10 cellular contexts compared by ENCODE assay signal in the genomic region with DNA sequence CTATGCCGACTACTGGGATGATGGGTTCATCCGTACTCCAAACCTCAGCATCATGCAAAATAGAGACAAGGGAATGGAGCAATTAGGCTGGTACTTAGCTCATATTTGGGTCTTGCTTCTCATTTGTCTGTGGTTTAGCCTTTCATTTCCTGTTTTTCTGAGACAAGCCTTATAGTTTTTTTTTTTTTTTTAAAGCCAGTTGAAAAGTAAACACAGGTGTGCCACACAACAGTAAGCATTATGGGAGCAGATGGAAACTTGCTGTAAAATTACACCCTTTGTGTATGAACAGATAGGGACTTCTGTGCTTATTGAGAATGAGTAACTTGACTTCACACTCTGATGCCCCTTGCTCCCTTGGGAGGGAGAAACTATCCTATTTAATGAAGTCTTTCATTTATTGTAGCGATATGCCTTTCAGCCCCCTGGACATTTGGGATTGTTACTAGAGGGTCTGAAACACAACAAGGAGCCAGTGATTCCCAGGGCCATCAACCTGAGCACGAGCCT. TPM values are rescaled to one million over a fixed set of nuclear protein-coding genes. Genes with fewer than 3 reads are reported as not detected.
DNase-seq lines count a peak whose midpoint lies in the region; ATAC-seq and TF ChIP-seq lines count a peak whose summit lies in the region.
"Had no signal": no experiment of that assay in that cellular context is flagged by ENCODE, and none has a peak within 500 bp of the region (broad histone marks: within the 10 kb centered on the region; RNA-seq: fewer than 3 reads in every experiment).

No MANE protein-coding gene starts in this region.

- TF ChIP-seq POLR2A in erythroblast (IDR thresholded peaks at IDR 0.05; ENCODE audit: low read length), result no peak

- H3K9me3 ChIP-seq in T-helper 17 cell (ENCODE audit: control insufficient read depth, low read length, poor library complexity, severe bottlenecking), result no peaks in the 10 kb centered on the region
- H3K9me3 ChIP-seq: thoracic aorta had no signal

- CTCF ChIA-PET in GM10248 (lab: Yijun Ruan, JAX), result interaction anchor here (1.1 to 1.4 kb wide), 2 partner anchors 10 to 16 kb away, joined by 3 to 4 read pairs; no protein-coding TSS in a partner anchor

- H3K36me3 Mint-ChIP-seq in T-helper 17 cell (ENCODE audit: low read depth), result peaks cover 5% of the 10 kb centered on the region

- no peak overlapping the region for H3K27ac Mint-ChIP-seq in T-helper 17 cell

- no peak for TF ChIP-seq CTCF in GM10248 (IDR thresholded peaks at IDR 0.05; ENCODE audit: control extremely low read depth, extremely low read depth, low read depth, missing control alignments)

- H3K4me1 Mint-ChIP-seq in T-helper 17 cell, result peaks cover 15% of the 10 kb centered on the region

- DNase-seq in GM10248 (ENCODE audit: extremely low spot score) (peak; percentile 35), LHCN-M2 (ENCODE audit: low read depth) (peak; percentile 44), T-helper 17 cell (no peak), midbrain (lab: John Stamatoyannopoulos, UW) (no peak), activated T-cell treated with anti-CD3 and anti-CD28 coated beads for 4 hours (no peak), erythroblast (lab: John Stamatoyannopoulos, UW) (no peak)
- DNase-seq: activated CD8-positive, alpha-beta memory T cell treated with anti-CD3 and anti-CD28 coated beads, Interleukin-2, amount 50 U/mL, for 4 hours had no signal

- peak; percentile 85 for ATAC-seq in GM21723 (IDR thresholded peaks at IDR 0.05; ENCODE audit: unreplicated experiment)
- ATAC-seq in T-helper 17 cell, result peak; percentile 52
- no peak for ATAC-seq in SK-N-SH treated with all-trans-retinoic acid at 6 μM for 48 hours

- peak overlapping the region; percentile 26 for H3K4me3 Mint-ChIP-seq in T-helper 17 cell

- no peaks in the 10 kb centered on the region for H3K27me3 Mint-ChIP-seq in T-helper 17 cell

- POLR2A ChIA-PET in GM10248 (lab: Yijun Ruan, JAX), result interaction anchor here (0.6 kb wide), 1 partner anchor 47 kb away, joined by 8 read pairs; no protein-coding TSS in a partner anchor

TF ChIP-seq in SK-N-SH treated with all-trans-retinoic acid at 6 μM for 48 hours, 23 proteins besides CTCF, POLR2A, EP300 and RAD21:
- TF ChIP-seq TCF4 (CRISPR knock-in tag; IDR thresholded peaks at IDR 0.05; ENCODE audit: borderline replicate concordance) (no peak), ZNF8 (CRISPR knock-in tag; IDR thresholded peaks at IDR 0.05) (no peak), ZFP30 (CRISPR knock-in tag; IDR thresholded peaks at IDR 0.05) (no peak), ZNF565 (CRISPR knock-in tag; conservative IDR thresholded peaks at IDR 0.05; ENCODE audit: low read depth) (no peak), ZFP3 (CRISPR knock-in tag; IDR thresholded peaks at IDR 0.05) (no peak), ESRRG (CRISPR knock-in tag; IDR thresholded peaks at IDR 0.05) (no peak), GLIS3 (CRISPR knock-in tag; IDR thresholded peaks at IDR 0.05) (no peak), ISL1 (CRISPR knock-in tag; IDR thresholded peaks at IDR 0.05) (no peak), CSDC2 (CRISPR knock-in tag; IDR thresholded peaks at IDR 0.05) (no peak), OSR1 (CRISPR knock-in tag; IDR thresholded peaks at IDR 0.05) (no peak), ZNF70 (CRISPR knock-in tag; IDR thresholded peaks at IDR 0.05) (no peak), TOX (CRISPR knock-in tag; IDR thresholded peaks at IDR 0.05; ENCODE audit: borderline replicate concordance) (no peak), PPARA (CRISPR knock-in tag; IDR thresholded peaks at IDR 0.05; ENCODE audit: borderline replicate concordance) (no peak), ARNTL (CRISPR knock-in tag; IDR thresholded peaks at IDR 0.05; ENCODE audit: borderline replicate concordance, low read depth) (no peak)
- TF ChIP-seq, protein P1, sequence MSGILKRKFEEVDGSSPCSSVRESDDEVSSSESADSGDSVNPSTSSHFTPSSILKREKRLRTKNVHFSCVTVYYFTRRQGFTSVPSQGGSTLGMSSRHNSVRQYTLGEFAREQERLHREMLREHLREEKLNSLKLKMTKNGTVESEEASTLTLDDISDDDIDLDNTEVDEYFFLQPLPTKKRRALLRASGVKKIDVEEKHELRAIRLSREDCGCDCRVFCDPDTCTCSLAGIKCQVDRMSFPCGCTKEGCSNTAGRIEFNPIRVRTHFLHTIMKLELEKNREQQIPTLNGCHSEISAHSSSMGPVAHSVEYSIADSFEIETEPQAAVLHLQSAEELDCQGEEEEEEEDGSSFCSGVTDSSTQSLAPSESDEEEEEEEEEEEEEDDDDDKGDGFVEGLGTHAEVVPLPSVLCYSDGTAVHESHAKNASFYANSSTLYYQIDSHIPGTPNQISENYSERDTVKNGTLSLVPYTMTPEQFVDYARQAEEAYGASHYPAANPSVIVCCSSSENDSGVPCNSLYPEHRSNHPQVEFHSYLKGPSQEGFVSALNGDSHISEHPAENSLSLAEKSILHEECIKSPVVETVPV (CRISPR knock-in tag; IDR thresholded peaks at IDR 0.05), result no peak
- TF ChIP-seq, protein P2, sequence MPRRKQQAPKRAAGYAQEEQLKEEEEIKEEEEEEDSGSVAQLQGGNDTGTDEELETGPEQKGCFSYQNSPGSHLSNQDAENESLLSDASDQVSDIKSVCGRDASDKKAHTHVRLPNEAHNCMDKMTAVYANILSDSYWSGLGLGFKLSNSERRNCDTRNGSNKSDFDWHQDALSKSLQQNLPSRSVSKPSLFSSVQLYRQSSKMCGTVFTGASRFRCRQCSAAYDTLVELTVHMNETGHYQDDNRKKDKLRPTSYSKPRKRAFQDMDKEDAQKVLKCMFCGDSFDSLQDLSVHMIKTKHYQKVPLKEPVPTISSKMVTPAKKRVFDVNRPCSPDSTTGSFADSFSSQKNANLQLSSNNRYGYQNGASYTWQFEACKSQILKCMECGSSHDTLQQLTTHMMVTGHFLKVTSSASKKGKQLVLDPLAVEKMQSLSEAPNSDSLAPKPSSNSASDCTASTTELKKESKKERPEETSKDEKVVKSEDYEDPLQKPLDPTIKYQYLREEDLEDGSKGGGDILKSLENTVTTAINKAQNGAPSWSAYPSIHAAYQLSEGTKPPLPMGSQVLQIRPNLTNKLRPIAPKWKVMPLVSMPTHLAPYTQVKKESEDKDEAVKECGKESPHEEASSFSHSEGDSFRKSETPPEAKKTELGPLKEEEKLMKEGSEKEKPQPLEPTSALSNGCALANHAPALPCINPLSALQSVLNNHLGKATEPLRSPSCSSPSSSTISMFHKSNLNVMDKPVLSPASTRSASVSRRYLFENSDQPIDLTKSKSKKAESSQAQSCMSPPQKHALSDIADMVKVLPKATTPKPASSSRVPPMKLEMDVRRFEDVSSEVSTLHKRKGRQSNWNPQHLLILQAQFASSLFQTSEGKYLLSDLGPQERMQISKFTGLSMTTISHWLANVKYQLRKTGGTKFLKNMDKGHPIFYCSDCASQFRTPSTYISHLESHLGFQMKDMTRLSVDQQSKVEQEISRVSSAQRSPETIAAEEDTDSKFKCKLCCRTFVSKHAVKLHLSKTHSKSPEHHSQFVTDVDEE (CRISPR knock-in tag; IDR thresholded peaks at IDR 0.05), result no peak
- TF ChIP-seq, protein P3, sequence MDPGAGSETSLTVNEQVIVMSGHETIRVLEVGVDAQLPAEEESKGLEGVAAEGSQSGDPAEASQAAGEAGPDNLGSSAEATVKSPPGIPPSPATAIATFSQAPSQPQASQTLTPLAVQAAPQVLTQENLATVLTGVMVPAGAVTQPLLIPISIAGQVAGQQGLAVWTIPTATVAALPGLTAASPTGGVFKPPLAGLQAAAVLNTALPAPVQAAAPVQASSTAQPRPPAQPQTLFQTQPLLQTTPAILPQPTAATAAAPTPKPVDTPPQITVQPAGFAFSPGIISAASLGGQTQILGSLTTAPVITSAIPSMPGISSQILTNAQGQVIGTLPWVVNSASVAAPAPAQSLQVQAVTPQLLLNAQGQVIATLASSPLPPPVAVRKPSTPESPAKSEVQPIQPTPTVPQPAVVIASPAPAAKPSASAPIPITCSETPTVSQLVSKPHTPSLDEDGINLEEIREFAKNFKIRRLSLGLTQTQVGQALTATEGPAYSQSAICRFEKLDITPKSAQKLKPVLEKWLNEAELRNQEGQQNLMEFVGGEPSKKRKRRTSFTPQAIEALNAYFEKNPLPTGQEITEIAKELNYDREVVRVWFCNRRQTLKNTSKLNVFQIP (CRISPR knock-in tag; IDR thresholded peaks at IDR 0.05; ENCODE audit: borderline replicate concordance, low read depth), result no peak

RNA-seq across cellular contexts. Expression of a gene that starts 13.7 kb away (rescaled TPM):
- total RNA-seq in LHCN-M2 (2014; rRNA removed) (0.17 and 0.51 TPM in 2 replicates), T-helper 17 cell (1 to 10 TPM; 1.4 to 1.7 TPM)
- polyA plus RNA-seq in LHCN-M2 (2012), result not detected

Comparison
In these comparisons a context has a peak if more than half of its experiments do, and no peak if none do; other contexts are left out.
1. DNase-seq: peak in GM10248 (single experiment) and LHCN-M2 (single experiment); none in T-helper 17 cell (0 of 3), midbrain (single experiment), activated T-cell treated with anti-CD3 and anti-CD28 coated beads for 4 hours (single experiment) and erythroblast (0 of 2).